8 cellular contexts compared by ENCODE assay signal in the genomic region with DNA sequence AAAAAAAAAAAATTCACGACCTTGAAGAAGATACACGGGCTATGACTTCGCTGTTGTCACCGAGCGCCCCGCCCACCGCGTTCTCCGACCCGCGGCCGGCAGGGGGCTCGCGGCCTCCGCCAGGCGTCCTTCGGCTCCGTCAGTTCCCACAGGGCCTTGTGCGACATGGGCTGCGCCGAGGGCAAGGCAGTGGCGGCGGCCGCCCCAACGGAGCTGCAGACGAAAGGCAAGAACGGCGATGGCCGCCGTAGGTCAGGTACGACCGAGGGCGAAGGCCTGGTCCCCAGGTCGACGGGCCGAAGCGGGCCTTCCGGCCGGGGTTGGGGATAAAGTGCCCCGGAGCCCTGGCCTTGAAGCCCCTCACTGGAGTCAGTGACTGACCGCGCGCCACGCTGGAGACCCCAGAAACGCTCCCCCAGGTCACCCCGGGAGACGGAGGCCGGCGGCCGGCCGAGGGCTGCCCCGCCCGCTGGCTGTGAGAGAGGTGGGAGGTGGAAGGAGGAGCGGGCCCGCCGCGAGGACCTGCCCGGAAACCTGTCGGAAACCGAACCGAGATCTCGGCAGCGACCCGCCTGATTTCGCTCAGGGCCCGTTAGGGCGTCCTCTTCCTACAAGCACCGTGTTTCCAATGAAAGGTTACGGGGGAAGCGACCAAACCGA. TPM values are rescaled to one million over a fixed set of nuclear protein-coding genes. Genes with fewer than 3 reads are reported as not detected.
A peak's percentile ranks its signal among the peaks of the same experiment; 100 is the strongest.
DNase-seq lines count a peak whose midpoint lies in the region; ATAC-seq, FAIRE-seq and TF ChIP-seq lines count a peak whose summit lies in the region.

Gene TXNRD1, plus strand, starts transcription at position 142 of the 660 bp plus-strand sequence. Its CDS starts 24 bp downstream, at position 166.

- FAIRE-seq in D721Med (lab: Jason Lieb, UNC), result no peak

- peak; percentile 84 for DNase-seq in D721Med (ENCODE audit: insufficient read length, low spot score)
- peak; percentile 76 to 79 for DNase-seq in activated CD4-positive, alpha-beta T cell treated with anti-CD3 and anti-CD28 coated beads for 24 hours (ENCODE audit: low read depth in 2 of 2)
- peak; percentile 81 for DNase-seq in choroid plexus epithelial cell (ENCODE audit: low read depth)
- peak; percentile 75 to 88 for DNase-seq in left colon
- peak; percentile 57 to 77 (median 70) for DNase-seq in stimulated activated CD4-positive, alpha-beta T cell treated with anti-CD3 and anti-CD28 coated beads, Interleukin-1b, Interleukin-23, amount 100 ng/mL, for 24 hours (ENCODE audit: low read depth in 4 of 4, low spot score in 1 of 4)
- no peak for DNase-seq in SHP77 treated with DMSO at 0.1 percent for 48 hours (lab: John Stamatoyannopoulos, UW)

- ATAC-seq in GM21515 (IDR thresholded peaks at IDR 0.05; ENCODE audit: unreplicated experiment) (peak; percentile 95), left colon (peak; percentile 92)

- intact Hi-C loops in left colon (cut with DNase I, micrococcal nuclease), result loop anchor here in 1 of 2 donors (5.0 kb wide), 1 partner anchor 87 kb away; the partner anchor contains the start of gene EID3

- peak; percentile 75 for TF ChIP-seq CTCF in D721Med (IDR thresholded peaks at IDR 0.05; ENCODE audit: insufficient read depth, missing control alignments)
- peak; percentile 69 for TF ChIP-seq CTCF in choroid plexus epithelial cell (conservative IDR thresholded peaks at IDR 0.05; ENCODE audit: low read depth, low read length)

- no peaks in the 10 kb centered on the region for H3K9me3 Mint-ChIP-seq in IgD-negative memory B cell

- H3K4me1 Mint-ChIP-seq in IgD-negative memory B cell, result peaks cover 0 to 5% (median 0%) of the 10 kb centered on the region in 3 donors

- peak within 1 kb of the TSS; percentile 72 to 89 (median 84) for H3K4me3 Mint-ChIP-seq in IgD-negative memory B cell

- peak within 1 kb of the TSS; percentile 76 for H3K4me3 ChIP-seq in choroid plexus epithelial cell (ENCODE audit: low read depth, low read length)

- peak within 1 kb of the TSS in 1 of 3 donors; percentile 71 for H3K27ac Mint-ChIP-seq in IgD-negative memory B cell

- H3K27me3 Mint-ChIP-seq in IgD-negative memory B cell, result no peaks in the 10 kb centered on the region

- no peaks in the 10 kb centered on the region for H3K36me3 Mint-ChIP-seq in IgD-negative memory B cell

RNA-seq across cellular contexts. Expression of gene TXNRD1, which starts in this region (rescaled TPM):
- 26.0 TPM for polyA plus RNA-seq in IgD-negative memory B cell
- 10 to 100 TPM; 79.5 to 97.9 TPM for total RNA-seq in left colon
